23 cellular contexts compared by ENCODE assay signal in genomic region chr16:54923988-54924387, GRCh38. TPM values are rescaled to one million over a fixed set of nuclear protein-coding genes. Genes with fewer than 3 reads are reported as not detected.
"Had no signal": no experiment of that assay in that cellular context is flagged by ENCODE, and none has a peak within 500 bp of the region (broad histone marks: within the 10 kb centered on the region; RNA-seq: fewer than 3 reads in every experiment).

No MANE protein-coding gene starts in this region.

- DNase-seq: activated CD4-positive, alpha-beta T cell treated with anti-CD3 and anti-CD28 coated beads, Interleukin-2, amount 10 ng/mL, durations not matched to agents 7 days and 5 days; activated CD4-positive, CD25-positive, alpha-beta regulatory T cell treated with anti-CD3 and anti-CD28 coated beads, Interleukin-2, amount 50 U/mL, for 72 hours; activated CD8-positive, alpha-beta T cell treated with anti-CD3 and anti-CD28 coated beads, Interleukin-2, amount 10 ng/mL, durations not matched to agents 7 days and 5 days; activated gamma-delta T cell; anterior cingulate cortex; body of pancreas; caudate nucleus; effector memory CD4-positive, alpha-beta T cell; hippocampal formation; kidney glomerular epithelial cell; left lung; midbrain; natural killer cell; ovary; stimulated activated CD4-positive, alpha-beta T cell treated with anti-CD3 and anti-CD28 coated beads, Interleukin-12 subunit alpha, Interleukin-12 subunit beta, amount 100 ng/mL, for 4 hours; stimulated activated CD4-positive, alpha-beta T cell treated with anti-CD3 and anti-CD28 coated beads, Interleukin-1b, Interleukin-23, amount 100 ng/mL, for 48 hours; substantia nigra; SW 1271; T-helper 17 cell; thyroid gland; upper lobe of right lung had no signal

- H3K4me3 ChIP-seq: body of pancreas, left lung, ovary, prostate gland, right atrium auricular region, thyroid gland, upper lobe of right lung had no signal

- H3K4me1 ChIP-seq: prostate gland had no signal

- H3K27me3 ChIP-seq: ovary had no signal

- ATAC-seq: activated CD8-positive, alpha-beta T cell treated with anti-CD3 and anti-CD28 coated beads, Interleukin-2, amount 10 ng/mL, durations not matched to agents 7 days and 5 days; body of pancreas; left lung; natural killer cell; T-helper 17 cell; upper lobe of right lung had no signal

- H3K9me3 ChIP-seq: body of pancreas, left lung, ovary, prostate gland, right atrium auricular region, thyroid gland, upper lobe of right lung had no signal

- H3K27ac ChIP-seq: body of pancreas, left lung, ovary, right atrium auricular region, thyroid gland, upper lobe of right lung had no signal

- H3K36me3 ChIP-seq: left lung, ovary, prostate gland, right atrium auricular region, thyroid gland, upper lobe of right lung had no signal

RNA-seq across cellular contexts. Expression of gene IRX5, which starts 6.7 kb away (rescaled TPM):
- total RNA-seq: activated CD8-positive, alpha-beta T cell treated with anti-CD3 and anti-CD28 coated beads, Interleukin-2, amount 10 ng/mL, durations not matched to agents 7 days and 5 days; natural killer cell had no signal
